In genomic region chr2:26519396-26519991, GRCh38 we compare ENCODE assay signal across 23 cellular contexts. TPM values are rescaled to one million over a fixed set of nuclear protein-coding genes. Genes with fewer than 3 reads are reported as not detected.
DNase-seq lines count a peak whose midpoint lies in the region; ATAC-seq and TF ChIP-seq lines count a peak whose summit lies in the region.
"Had no signal": no experiment of that assay in that cellular context is flagged by ENCODE, and none has a peak within 500 bp of the region (broad histone marks: within the 10 kb centered on the region; RNA-seq: fewer than 3 reads in every experiment).

No MANE protein-coding gene starts in this region.

- H3K4me3 ChIP-seq in spleen, result no peak overlapping the region
- H3K4me3 ChIP-seq in Caco-2 (ENCODE audit: low read depth, low read length), result no peak overlapping the region
- H3K4me3 ChIP-seq: colonic mucosa, esophagus squamous epithelium, gastroesophageal sphincter, thyroid gland had no signal

- ATAC-seq in activated naive CD4-positive, alpha-beta T cell treated with anti-CD3 and anti-CD28 coated beads, Interleukin-2, amount 50 U/mL, for 72 hours, result peak; percentile 38 to 67
- ATAC-seq in HG03469 (IDR thresholded peaks at IDR 0.05; ENCODE audit: unreplicated experiment) (no peak), GM21619 (IDR thresholded peaks at IDR 0.05; ENCODE audit: unreplicated experiment) (no peak)
- ATAC-seq: gastroesophageal sphincter; PC-3; stimulated activated memory B cell treated with anti-CD40 and anti-IgM and Interleukin-4, amounts not matched to agents 10 μg/mL and 1 μg/mL and 100 μg/mL, for 72 hours had no signal

- H3K4me3 Mint-ChIP-seq in activated naive CD4-positive, alpha-beta T cell treated with anti-CD3 and anti-CD28 coated beads, Interleukin-2, amount 10 ng/mL, durations not matched to agents 7 days and 5 days, result no peak overlapping the region
- no peak overlapping the region for H3K4me3 Mint-ChIP-seq in Caco-2 (ENCODE audit: unreplicated experiment)
- H3K4me3 Mint-ChIP-seq: stimulated activated memory B cell treated with anti-CD40 and anti-IgM and Interleukin-4, amounts not matched to agents 10 μg/mL and 1 μg/mL and 100 μg/mL, for 72 hours had no signal

- peaks cover 12% of the 10 kb centered on the region for H3K4me1 Mint-ChIP-seq in activated naive CD4-positive, alpha-beta T cell treated with anti-CD3 and anti-CD28 coated beads, Interleukin-2, amount 10 ng/mL, durations not matched to agents 7 days and 5 days
- no peaks in the 10 kb centered on the region for H3K4me1 Mint-ChIP-seq in Caco-2 (ENCODE audit: low read depth, unreplicated experiment)
- H3K4me1 Mint-ChIP-seq: stimulated activated memory B cell treated with anti-CD40 and anti-IgM and Interleukin-4, amounts not matched to agents 10 μg/mL and 1 μg/mL and 100 μg/mL, for 72 hours had no signal

- H3K36me3 Mint-ChIP-seq in activated naive CD4-positive, alpha-beta T cell treated with anti-CD3 and anti-CD28 coated beads, Interleukin-2, amount 10 ng/mL, durations not matched to agents 7 days and 5 days, result no peaks in the 10 kb centered on the region
- H3K36me3 Mint-ChIP-seq in activated naive CD4-positive, alpha-beta T cell treated with anti-CD3 and anti-CD28 coated beads, Interleukin-2, amount 50 U/mL, for 72 hours, result no peaks in the 10 kb centered on the region
- no peaks in the 10 kb centered on the region for H3K36me3 Mint-ChIP-seq in Caco-2 (ENCODE audit: insufficient read depth, unreplicated experiment)
- H3K36me3 Mint-ChIP-seq: stimulated activated memory B cell treated with anti-CD40 and anti-IgM and Interleukin-4, amounts not matched to agents 10 μg/mL and 1 μg/mL and 100 μg/mL, for 72 hours had no signal

- intact Hi-C loops in spleen (cut with DNase I; ENCODE audit: low total_unique reads), result no loop called here
- intact Hi-C loops in Caco-2 (cut with micrococcal nuclease; ENCODE audit: unreplicated experiment), result no loop called here

- no TSS peak for BruUV-seq in Caco-2 (replicated peaks; lab: Mats Ljungman, UMichigan)

- H3K9me3 Mint-ChIP-seq in activated naive CD4-positive, alpha-beta T cell treated with anti-CD3 and anti-CD28 coated beads, Interleukin-2, amount 10 ng/mL, durations not matched to agents 7 days and 5 days, result no peaks in the 10 kb centered on the region
- H3K9me3 Mint-ChIP-seq in activated naive CD4-positive, alpha-beta T cell treated with anti-CD3 and anti-CD28 coated beads, Interleukin-2, amount 50 U/mL, for 72 hours, result no peaks in the 10 kb centered on the region
- H3K9me3 Mint-ChIP-seq in Caco-2 (ENCODE audit: unreplicated experiment), result no peaks in the 10 kb centered on the region
- H3K9me3 Mint-ChIP-seq: stimulated activated memory B cell treated with anti-CD40 and anti-IgM and Interleukin-4, amounts not matched to agents 10 μg/mL and 1 μg/mL and 100 μg/mL, for 72 hours had no signal

- peak; percentile 45 for DNase-seq in activated naive CD4-positive, alpha-beta T cell treated with anti-CD3 and anti-CD28 coated beads, Interleukin-2, amount 10 ng/mL, durations not matched to agents 7 days and 5 days
- DNase-seq in activated naive CD4-positive, alpha-beta T cell treated with anti-CD3 and anti-CD28 coated beads, Interleukin-2, amount 50 U/mL, for 16 hours, result no peak
- no peak for DNase-seq in activated naive CD4-positive, alpha-beta T cell treated with anti-CD3 and anti-CD28 coated beads, Interleukin-2, amount 50 U/mL, for 72 hours (ENCODE audit: low spot score in 2 of 2)
- DNase-seq in spleen (peak; percentile 10), Caco-2 (no peak)
- DNase-seq: activated CD4-positive, CD25-positive, alpha-beta regulatory T cell treated with anti-CD3 and anti-CD28 coated beads, Interleukin-2, amount 50 U/mL, for 72 hours; colonic mucosa; DMS 273 treated with DMSO at 0.1 percent for 48 hours; esophagus squamous epithelium; HCEC 1CT; NCI-H2081; PC-3; SHP77; small intestine; SW 1271; thyroid gland had no signal

- POLR2A ChIA-PET in Caco-2 (lab: Charles Lee), result no interaction called here

- H3K27me3 ChIP-seq in spleen (replicated peaks in 1 of 7) (peaks cover 0 to 47% (median 7%) of the 10 kb centered on the region in 7 donors), Caco-2 (replicated peaks; ENCODE audit: control insufficient read depth, insufficient read depth, low read length) (no peaks in the 10 kb centered on the region; the same call in 1 of the 2 replicates)
- H3K27me3 ChIP-seq: colonic mucosa, thyroid gland had no signal

- H3K36me3 ChIP-seq in KOPT-K1 (ENCODE audit: insufficient read depth, low read length), result no peaks in the 10 kb centered on the region
- H3K36me3 ChIP-seq in spleen, result no peaks in the 10 kb centered on the region
- H3K36me3 ChIP-seq in Caco-2 (ENCODE audit: control insufficient read depth, insufficient read depth, low read length), result no peaks in the 10 kb centered on the region
- H3K36me3 ChIP-seq: colonic mucosa, esophagus squamous epithelium, gastroesophageal sphincter, thyroid gland had no signal

- no peaks in the 10 kb centered on the region for H3K4me1 ChIP-seq in spleen
- no peaks in the 10 kb centered on the region for H3K4me1 ChIP-seq in Caco-2
- H3K4me1 ChIP-seq: colonic mucosa, esophagus squamous epithelium, gastroesophageal sphincter, thyroid gland had no signal

- WGBS in spleen, 5 donors, result 43 to 55% (median 50%) methylated on average over 6 to 7 of the region's 7 CpGs

- CTCF ChIA-PET in activated naive CD4-positive, alpha-beta T cell treated with anti-CD3 and anti-CD28 coated beads, Interleukin-2, amount 10 ng/mL, durations not matched to agents 7 days and 5 days (lab: Charles Lee), result interaction anchor here (1.2 kb wide), 1 partner anchor 17 kb away, joined by 4 read pairs; no protein-coding TSS in a partner anchor
- CTCF ChIA-PET in Caco-2 (lab: Charles Lee), result interaction anchor here (1.5 to 2.6 kb wide), 3 partner anchors 16 to 58 kb away, joined by 3 to 42 read pairs (median 3); no protein-coding TSS in a partner anchor

- no peak for TF ChIP-seq POLR2A in spleen (IDR thresholded peaks at IDR 0.05)

- peaks cover 26% of the 10 kb centered on the region for H3K27me3 Mint-ChIP-seq in activated naive CD4-positive, alpha-beta T cell treated with anti-CD3 and anti-CD28 coated beads, Interleukin-2, amount 10 ng/mL, durations not matched to agents 7 days and 5 days
- peaks cover 5% of the 10 kb centered on the region for H3K27me3 Mint-ChIP-seq in Caco-2 (ENCODE audit: insufficient read depth, unreplicated experiment)

- H3K27ac Mint-ChIP-seq in activated naive CD4-positive, alpha-beta T cell treated with anti-CD3 and anti-CD28 coated beads, Interleukin-2, amount 10 ng/mL, durations not matched to agents 7 days and 5 days, result no peak overlapping the region
- H3K27ac Mint-ChIP-seq in activated naive CD4-positive, alpha-beta T cell treated with anti-CD3 and anti-CD28 coated beads, Interleukin-2, amount 50 U/mL, for 72 hours, result no peak overlapping the region
- H3K27ac Mint-ChIP-seq in Caco-2 (ENCODE audit: unreplicated experiment), result no peak overlapping the region
- H3K27ac Mint-ChIP-seq: stimulated activated memory B cell treated with anti-CD40 and anti-IgM and Interleukin-4, amounts not matched to agents 10 μg/mL and 1 μg/mL and 100 μg/mL, for 72 hours had no signal

- H3K9me3 ChIP-seq in KOPT-K1 (ENCODE audit: insufficient read depth, low read length, poor library complexity, severe bottlenecking), result no peaks in the 10 kb centered on the region
- H3K9me3 ChIP-seq in spleen, result no peaks in the 10 kb centered on the region
- H3K9me3 ChIP-seq in Caco-2, result no peaks in the 10 kb centered on the region
- H3K9me3 ChIP-seq: colonic mucosa, esophagus squamous epithelium, gastroesophageal sphincter, thyroid gland had no signal

- H3K27ac ChIP-seq in KOPT-K1 (ENCODE audit: low read depth, low read length, poor library complexity, severe bottlenecking) (peak overlapping the region; percentile 45), spleen (no peak overlapping the region)
- H3K27ac ChIP-seq: C4-2B, colonic mucosa, esophagus squamous epithelium, gastroesophageal sphincter, thyroid gland had no signal

- TF ChIP-seq CTCF in spleen (IDR thresholded peaks at IDR 0.05 in 8 of 11, conservative IDR thresholded peaks at IDR 0.05 in 3 of 11) (no peak), Caco-2 (IDR thresholded peaks at IDR 0.05; ENCODE audit: insufficient read depth in 1 of 2, low read depth in 1 of 2, low read length in 1 of 2, severe bottlenecking in 1 of 2, unreplicated experiment in 1 of 2) (no peak)

RNA-seq across cellular contexts. Expression of gene OTOF, which starts 41.6 kb away (rescaled TPM):
- total RNA-seq in activated naive CD4-positive, alpha-beta T cell treated with anti-CD3 and anti-CD28 coated beads, Interleukin-2, amount 50 U/mL, for 72 hours, result 1 to 10 TPM in 1 of 2 donors, under 1 TPM in 1; 0.16 to 2.7 TPM
- total RNA-seq in spleen (1 to 10 TPM in 1 of 7 donors, under 1 TPM in 6; 0.19 to 1.6 (median 0.34) TPM), Caco-2 (2022) (0.09 TPM in 2 replicates)
- polyA plus RNA-seq in spleen, result under 1 TPM; 0.06 to 0.17 (median 0.16) TPM
- total RNA-seq: colonic mucosa, osteoblast, PC-3 had no signal

Comparison
In these comparisons a context has a peak if more than half of its experiments do, and no peak if none do; other contexts are left out.
1. DNase-seq: peak in activated naive CD4-positive, alpha-beta T cell treated with anti-CD3 and anti-CD28 coated beads, Interleukin-2, amount 10 ng/mL, durations not matched to agents 7 days and 5 days (single experiment) and spleen (single experiment); none in activated naive CD4-positive, alpha-beta T cell treated with anti-CD3 and anti-CD28 coated beads, Interleukin-2, amount 50 U/mL, for 16 hours (single experiment), activated naive CD4-positive, alpha-beta T cell treated with anti-CD3 and anti-CD28 coated beads, Interleukin-2, amount 50 U/mL, for 72 hours (0 of 2) and Caco-2 (0 of 2).
2. ATAC-seq: peak in activated naive CD4-positive, alpha-beta T cell treated with anti-CD3 and anti-CD28 coated beads, Interleukin-2, amount 50 U/mL, for 72 hours (2 of 2); none in HG03469 (single experiment) and GM21619 (single experiment).